Comparison of ENCODE assay signal across 18 cellular contexts in the genomic region with DNA sequence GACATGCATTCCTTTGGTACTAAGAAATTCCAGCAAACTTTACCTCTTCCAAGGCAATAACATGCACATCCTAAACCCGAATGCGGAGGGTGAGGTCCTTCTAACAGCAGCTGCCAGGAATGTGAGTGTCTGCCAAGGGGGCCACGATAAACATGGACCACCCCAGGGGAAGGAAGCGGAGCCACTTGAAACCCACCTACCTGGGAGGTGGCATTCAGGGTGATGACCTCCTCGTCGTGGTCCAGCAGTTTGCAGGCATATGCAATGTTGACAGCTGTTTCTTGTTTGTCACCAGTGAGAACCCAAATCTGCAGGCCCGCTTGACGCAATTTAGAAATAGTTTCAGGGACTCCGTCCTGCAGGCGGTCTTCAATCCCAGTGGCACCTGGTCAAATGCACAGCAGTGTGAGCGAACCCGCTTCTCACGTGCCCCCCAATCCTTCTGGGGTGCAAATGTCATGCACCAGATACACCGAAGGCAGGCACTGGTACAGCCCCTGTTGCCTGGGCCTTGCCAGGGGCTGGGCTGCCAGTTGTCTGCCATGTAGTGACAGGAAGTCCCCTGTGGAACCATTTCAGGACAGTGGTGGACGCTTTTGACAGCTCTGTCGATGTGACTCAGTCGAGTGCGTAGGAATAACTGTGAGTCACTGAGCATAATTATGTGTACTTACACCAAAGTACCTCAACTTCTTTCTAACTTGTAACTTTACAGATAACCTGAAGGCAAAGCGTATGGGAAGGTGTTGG.
"Had no signal": no experiment of that assay in that cellular context is flagged by ENCODE, and none has a peak within 500 bp of the region (broad histone marks: within the 10 kb centered on the region; RNA-seq: fewer than 3 reads in every experiment).

No MANE protein-coding gene starts in this region.

- H3K4me1 Mint-ChIP-seq: brain; central memory CD8-positive, alpha-beta T cell had no signal

- ATAC-seq: gastroesophageal sphincter, heart left ventricle, natural killer cell, pancreas, right lobe of liver had no signal

- H3K36me3 Mint-ChIP-seq: brain had no signal

- H3K4me3 ChIP-seq: coronary artery, gastroesophageal sphincter, heart left ventricle, pancreas, right lobe of liver, thyroid gland had no signal

- H3K36me3 ChIP-seq: heart left ventricle, pancreas, right lobe of liver, thyroid gland had no signal

- H3K27ac ChIP-seq: coronary artery, gastroesophageal sphincter, heart left ventricle, pancreas, right lobe of liver, thyroid gland, VCaP had no signal

- H3K9me3 Mint-ChIP-seq: brain; central memory CD8-positive, alpha-beta T cell; natural killer cell had no signal

- H3K4me3 Mint-ChIP-seq: activated naive CD8-positive, alpha-beta T cell; brain; central memory CD8-positive, alpha-beta T cell; natural killer cell had no signal

- H3K27ac Mint-ChIP-seq: activated naive CD8-positive, alpha-beta T cell; brain; natural killer cell had no signal

- H3K27me3 ChIP-seq: gastroesophageal sphincter, heart left ventricle, pancreas, right lobe of liver, thyroid gland had no signal

- DNase-seq: activated CD4-positive, CD25-positive, alpha-beta regulatory T cell treated with anti-CD3 and anti-CD28 coated beads, Interleukin-2, amount 50 U/mL, for 72 hours; activated CD8-positive, alpha-beta memory T cell treated with anti-CD3 and anti-CD28 coated beads for 24 hours; activated CD8-positive, alpha-beta memory T cell treated with anti-CD3 and anti-CD28 coated beads, Interleukin-2, amount 50 U/mL, for 48 hours; heart left ventricle; mesendoderm; natural killer cell; stimulated activated naive CD4-positive, alpha-beta T cell; SW 1271; T-helper 2 cell; thyroid gland had no signal

- H3K9me3 ChIP-seq: gastroesophageal sphincter, heart left ventricle, pancreas, right lobe of liver, thyroid gland had no signal

- H3K4me1 ChIP-seq: pancreas, right lobe of liver, thyroid gland had no signal

- H3K27me3 Mint-ChIP-seq: activated naive CD8-positive, alpha-beta T cell; brain; central memory CD8-positive, alpha-beta T cell had no signal
